ENCODE assay signal across 8 cellular contexts in genomic region chrX:134377537-134377936, GRCh38. TPM values are rescaled to one million over a fixed set of nuclear protein-coding genes. Genes with fewer than 3 reads are reported as not detected.
A peak's percentile ranks its signal among the peaks of the same experiment; 100 is the strongest.
DNase-seq lines count a peak whose midpoint lies in the region; ATAC-seq and TF ChIP-seq lines count a peak whose summit lies in the region.

No MANE protein-coding gene starts in this region.

- peak; percentile 52 for ATAC-seq in GM18502 (IDR thresholded peaks at IDR 0.05; ENCODE audit: poor library complexity, unreplicated experiment)
- peak; percentile 20; the same call in 2 of the 3 replicates for ATAC-seq in SK-N-SH treated with all-trans-retinoic acid at 6 μM for 48 hours
- ATAC-seq in HG03139 (IDR thresholded peaks at IDR 0.05; ENCODE audit: unreplicated experiment) = no peak
- ATAC-seq in left cardiac atrium = no peak

- intact Hi-C loops in left cardiac atrium (cut with DNase I) = no loop called here

- TF ChIP-seq CTCF in AG09319 (IDR thresholded peaks at IDR 0.05; ENCODE audit: low read depth, low read length) = peak; percentile 37

- DNase-seq in AG09319 (ENCODE audit: extremely low read depth, low read depth) = peak; percentile 8
- DNase-seq in HUDEP-2 (lab: John Stamatoyannopoulos, UW; ENCODE audit: unreplicated experiment in 76 of 76) = peak in 49 of 76 experiments; percentile 0 to 50 (median 9)
- DNase-seq in fibroblast of peridontal ligament (ENCODE audit: extremely low read depth) = peak; percentile 59
- DNase-seq in left cardiac atrium = no peak
- DNase-seq in OCI-M2 (lab: John Stamatoyannopoulos, UW; ENCODE audit: unreplicated experiment) = no peak

TF ChIP-seq in SK-N-SH treated with all-trans-retinoic acid at 6 μM for 48 hours, 23 proteins besides CTCF, POLR2A, EP300 and RAD21:
- TF ChIP-seq CREB5 (CRISPR knock-in tag; IDR thresholded peaks at IDR 0.05; ENCODE audit: low read depth) (no peak), ZNF70 (CRISPR knock-in tag; IDR thresholded peaks at IDR 0.05) (no peak), TCF4 (CRISPR knock-in tag; IDR thresholded peaks at IDR 0.05; ENCODE audit: borderline replicate concordance) (no peak), BACH2 (CRISPR knock-in tag; IDR thresholded peaks at IDR 0.05; ENCODE audit: borderline replicate concordance) (no peak), ZFP3 (CRISPR knock-in tag; IDR thresholded peaks at IDR 0.05) (no peak), OSR1 (CRISPR knock-in tag; IDR thresholded peaks at IDR 0.05) (no peak), CSDC2 (CRISPR knock-in tag; IDR thresholded peaks at IDR 0.05) (no peak), ISL1 (CRISPR knock-in tag; IDR thresholded peaks at IDR 0.05) (no peak), PATZ1 (CRISPR knock-in tag; IDR thresholded peaks at IDR 0.05; ENCODE audit: borderline replicate concordance) (no peak), ZNF8 (CRISPR knock-in tag; IDR thresholded peaks at IDR 0.05) (no peak), GLIS3 (CRISPR knock-in tag; IDR thresholded peaks at IDR 0.05) (no peak)
TF ChIP-seq in SK-N-SH treated with all-trans-retinoic acid at 6 μM for 48 hours: peak in this region for 0.

RNA-seq across cellular contexts. Expression of gene PHF6, which starts 4.4 kb away (rescaled TPM):
- total RNA-seq in left cardiac atrium = 10 to 100 TPM; 11.2 to 11.9 TPM

Comparison
In these comparisons a context has a peak if more than half of its experiments do, and no peak if none do; other contexts are left out.
1. DNase-seq: peak in AG09319 (single experiment), HUDEP-2 (49 of 76) and fibroblast of peridontal ligament (single experiment); none in left cardiac atrium (single experiment) and OCI-M2 (single experiment).
2. ATAC-seq: peak in GM18502 (single experiment) and SK-N-SH treated with all-trans-retinoic acid at 6 μM for 48 hours (single experiment); none in HG03139 (single experiment) and left cardiac atrium (0 of 2).